Comparison of ENCODE assay signal across 8 cellular contexts in genomic region chr2:69387770-69388481, GRCh38. TPM values are rescaled to one million over a fixed set of nuclear protein-coding genes. Genes with fewer than 3 reads are reported as not detected.
DNase-seq lines count a peak whose midpoint lies in the region; ATAC-seq, FAIRE-seq and TF ChIP-seq lines count a peak whose summit lies in the region.

No MANE protein-coding gene starts in this region.

- DNase-seq in AG04450 (ENCODE audit: low read depth, low spot score) (no peak), HL-60 (ENCODE audit: low read depth in 1 of 2, low spot score in 1 of 2) (no peak), adrenal gland (no peak), upper lobe of left lung (no peak), GDM1 (lab: John Stamatoyannopoulos, UW) (no peak), D721Med (ENCODE audit: insufficient read length, low spot score) (no peak)

- H3K4me1 ChIP-seq in adrenal gland (replicated peaks in 1 of 2) (peaks cover 7 to 30% of the 10 kb centered on the region in 2 donors), liver (ENCODE audit: control insufficient read depth in 4 of 4, insufficient read depth in 4 of 4, low read length in 3 of 4) (peaks cover 5 to 19% (median 10%) of the 10 kb centered on the region in 4 donors), upper lobe of left lung (peaks cover 11 to 44% (median 26%) of the 10 kb centered on the region in 4 donors)

- H3K27ac ChIP-seq in AG04450 (ENCODE audit: low read depth, low read length) (peak overlapping the region; percentile 97), HL-60 (replicated peaks) (peak overlapping the region; percentile 84), adrenal gland (peak overlapping the region in 3 of 5 donors; percentile 66 to 90 (median 84)), liver (ENCODE audit: low read depth in 1 of 2, low read length in 2 of 2) (peak overlapping the region; percentile 80), upper lobe of left lung (peak overlapping the region; percentile 84 to 95 (median 91))

- no peak for TF ChIP-seq RAD21 in liver (IDR thresholded peaks at IDR 0.05)

- intact Hi-C loops in adrenal gland (cut with DNase I), result no loop called here

- 61 to 74% (median 70%) methylated on average over 14 of the region's 14 CpGs for WGBS in adrenal gland, 4 donors
- WGBS in liver, result 85% methylated on average over 14 of the region's 14 CpGs
- WGBS in upper lobe of left lung, 2 donors, result 80 to 82% methylated on average over 14 of the region's 14 CpGs

- no peak for FAIRE-seq in D721Med (lab: Jason Lieb, UNC)

- peak overlapping the region in 1 of 2 donors; percentile 67 for H3K9ac ChIP-seq in liver (ENCODE audit: low read depth in 1 of 2, low read length in 2 of 2)

- TF ChIP-seq EP300 in upper lobe of left lung (IDR thresholded peaks at IDR 0.05), result no peak

- H3K27me3 ChIP-seq in AG04450 (ENCODE audit: control insufficient read depth, insufficient read depth, low read length) (no peaks in the 10 kb centered on the region), HL-60 (ENCODE audit: insufficient read depth, poor library complexity, severe bottlenecking) (no peaks in the 10 kb centered on the region), adrenal gland (no peaks in the 10 kb centered on the region), liver (ENCODE audit: control insufficient read depth in 4 of 4, insufficient read depth in 4 of 4, low read length in 3 of 4) (no peaks in the 10 kb centered on the region), upper lobe of left lung (no peaks in the 10 kb centered on the region)

- no peak for TF ChIP-seq POLR2A in adrenal gland (IDR thresholded peaks at IDR 0.05)
- TF ChIP-seq POLR2A in upper lobe of left lung (IDR thresholded peaks at IDR 0.05), result no peak

- POLR2A ChIA-PET in AG04450 (lab: Yijun Ruan, JAX), result no interaction called here

- TF ChIP-seq CTCF in AG04450 (IDR thresholded peaks at IDR 0.05; ENCODE audit: low read depth, low read length) (no peak), HL-60 (IDR thresholded peaks at IDR 0.05; ENCODE audit: insufficient read depth, low read length) (no peak), adrenal gland (IDR thresholded peaks at IDR 0.05) (no peak), liver (IDR thresholded peaks at IDR 0.05; ENCODE audit: low read depth, low read length, missing input control) (no peak), upper lobe of left lung (IDR thresholded peaks at IDR 0.05) (no peak), D721Med (IDR thresholded peaks at IDR 0.05; ENCODE audit: insufficient read depth, missing control alignments) (no peak)

- H3K36me3 ChIP-seq in adrenal gland (replicated peaks in 1 of 2) (no peaks in the 10 kb centered on the region), liver (ENCODE audit: control insufficient read depth in 4 of 4, insufficient read depth in 3 of 4, low read depth in 1 of 4, low read length in 3 of 4) (no peaks in the 10 kb centered on the region), upper lobe of left lung (no peaks in the 10 kb centered on the region)

- ATAC-seq in upper lobe of left lung (ENCODE audit: low FRiP score in 2 of 2) (no peak), HG03565 (IDR thresholded peaks at IDR 0.05; ENCODE audit: unreplicated experiment) (no peak)

- H3K9me3 ChIP-seq in AG04450 (ENCODE audit: control insufficient read depth, insufficient read depth, low read length) (no peaks in the 10 kb centered on the region; the same call in 1 of the 2 replicates), adrenal gland (replicated peaks in 1 of 3) (no peaks in the 10 kb centered on the region), liver (ENCODE audit: control insufficient read depth in 4 of 4, low read length in 3 of 4) (no peaks in the 10 kb centered on the region), upper lobe of left lung (no peaks in the 10 kb centered on the region)

- CTCF ChIA-PET in AG04450 (lab: Charles Lee), result no interaction called here

- H3K4me3 ChIP-seq in AG04450 (ENCODE audit: low read depth, low read length), result peak overlapping the region; percentile 65
- peak overlapping the region; percentile 99 for H3K4me3 ChIP-seq in HL-60 (replicated peaks; ENCODE audit: insufficient read depth, low read length)
- H3K4me3 ChIP-seq in adrenal gland, result peak overlapping the region in 1 of 4 donors; percentile 81
- peak overlapping the region; percentile 77 to 99 (median 90) for H3K4me3 ChIP-seq in liver (ENCODE audit: low read depth in 1 of 3, low read length in 3 of 3)
- peak overlapping the region; percentile 55 to 96 (median 78) for H3K4me3 ChIP-seq in upper lobe of left lung

TF ChIP-seq in liver, 16 proteins besides CTCF, POLR2A, EP300 and RAD21:
- TF ChIP-seq HNF4A (conservative IDR thresholded peaks at IDR 0.05) (no peak), JUND (IDR thresholded peaks at IDR 0.05) (no peak)

RNA-seq across cellular contexts. Expression of gene GFPT1, which starts 0.9 kb away (rescaled TPM):
- polyA plus RNA-seq in AG04450 (2011; rRNA removed) (44.3 and 47.4 TPM in 2 replicates), adrenal gland (10 to 100 TPM in 1 of 3 donors, 1 to 10 TPM in 2; 5.5 to 47.1 (median 5.8) TPM), liver (10 to 100 TPM; 14.7 to 19.2 TPM)
- polyA minus RNA-seq in AG04450 (2011; rRNA and poly(A)+ RNA removed), result 35.4 and 64.0 TPM in 2 replicates
- total RNA-seq in adrenal gland (10 to 100 TPM; 23.5 to 96.5 (median 29.0) TPM), liver (10 to 100 TPM; 16.9 to 42.6 TPM), upper lobe of left lung (10 to 100 TPM; 16.1 to 99.0 (median 38.5) TPM)

RNA-seq across cellular contexts. Expression of gene NFU1, which starts 49.3 kb away (rescaled TPM):
- polyA plus RNA-seq in AG04450 (2011; rRNA removed) (42.0 and 62.9 TPM in 2 replicates), adrenal gland (10 to 100 TPM; 55.3 to 85.8 (median 58.8) TPM), liver (10 to 100 TPM; 14.8 to 37.4 TPM)
- 5.5 and 13.1 TPM in 2 replicates for polyA minus RNA-seq in AG04450 (2011; rRNA and poly(A)+ RNA removed)
- total RNA-seq in adrenal gland (100 to 1,000 TPM in 1 of 8 donors, 10 to 100 TPM in 7; 47.3 to 117 (median 53.7) TPM), liver (10 to 100 TPM in 1 of 2 donors, 1 to 10 TPM in 1; 7.4 to 17.3 TPM), upper lobe of left lung (10 to 100 TPM; 23.0 to 49.8 (median 38.6) TPM)
